In the genomic region with DNA sequence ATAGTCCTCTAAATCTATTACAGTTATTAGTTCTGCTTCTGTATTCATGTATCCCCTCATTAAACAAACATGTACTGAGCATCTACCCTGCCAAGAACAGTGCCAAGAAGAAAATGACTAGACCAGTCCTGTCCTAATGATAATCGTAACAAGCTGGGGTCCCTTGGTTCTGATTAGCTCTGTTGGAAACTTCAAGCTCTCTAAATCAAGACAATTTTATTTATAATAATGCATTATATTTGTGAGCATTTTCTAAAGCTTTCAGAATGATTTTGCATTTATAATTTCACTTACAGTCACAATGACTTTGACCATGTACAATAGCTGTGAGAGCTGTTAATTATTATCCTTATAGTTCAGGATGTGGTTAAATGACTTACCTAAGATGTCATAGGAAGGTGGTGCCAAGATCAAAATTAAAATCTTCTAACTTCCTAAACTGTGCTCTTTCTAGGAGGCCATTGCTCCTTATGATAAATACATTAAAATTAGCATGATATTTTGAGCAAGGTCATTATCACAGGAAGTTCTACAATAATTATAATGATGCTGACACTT, we compare ENCODE assay signal across 14 cellular contexts.
DNase-seq lines count a peak whose midpoint lies in the region; ATAC-seq and TF ChIP-seq lines count a peak whose summit lies in the region.
"Had no signal": no experiment of that assay in that cellular context is flagged by ENCODE, and none has a peak within 500 bp of the region (broad histone marks: within the 10 kb centered on the region; RNA-seq: fewer than 3 reads in every experiment).

No MANE protein-coding gene starts in this region.

- CTCF ChIA-PET in activated CD8-positive, alpha-beta T cell treated with anti-CD3 and anti-CD28 coated beads for 36 hours (lab: Charles Lee), result interaction anchor here (1.3 to 3.3 kb wide), 3 partner anchors 10 to 346 kb away, joined by 4 to 9 read pairs (median 6); no protein-coding TSS in a partner anchor
- CTCF ChIA-PET in T-cell (lab: Charles Lee), result interaction anchor here in 1 of 2 donors (0.8 to 3.0 kb wide), 3 partner anchors 9 to 340 kb away, joined by 3 to 13 read pairs (median 3); no protein-coding TSS in a partner anchor

- H3K27me3 ChIP-seq in RWPE2 (ENCODE audit: insufficient read depth, poor library complexity, severe bottlenecking), result no peaks in the 10 kb centered on the region

- no peak overlapping the region for H3K4me3 ChIP-seq in RWPE2 (ENCODE audit: severe bottlenecking)
- H3K4me3 ChIP-seq: skin epidermis had no signal

- intact Hi-C loops in activated CD8-positive, alpha-beta T cell treated with anti-CD3 and anti-CD28 coated beads for 36 hours (cut with micrococcal nuclease), result no loop called here

- no peak overlapping the region for H3K4me3 Mint-ChIP-seq in activated CD8-positive, alpha-beta T cell treated with anti-CD3 and anti-CD28 coated beads for 36 hours
- no peak overlapping the region for H3K4me3 Mint-ChIP-seq in T-cell
- H3K4me3 Mint-ChIP-seq: brain, natural killer cell, T-helper 17 cell had no signal

- peak overlapping the region; percentile 94 for H3K27ac ChIP-seq in RWPE2 (ENCODE audit: poor library complexity, severe bottlenecking)
- H3K27ac ChIP-seq: skin epidermis had no signal

- H3K4me1 ChIP-seq in RWPE2 (ENCODE audit: insufficient read depth, poor library complexity, severe bottlenecking), result peaks cover 41% of the 10 kb centered on the region

- TF ChIP-seq CTCF in RWPE2 (IDR thresholded peaks at IDR 0.05; ENCODE audit: poor library complexity, severe bottlenecking), result no peak
- no peak for TF ChIP-seq CTCF in activated CD8-positive, alpha-beta T cell treated with anti-CD3 and anti-CD28 coated beads for 36 hours (IDR thresholded peaks at IDR 0.05)

- H3K9me3 Mint-ChIP-seq in activated CD8-positive, alpha-beta T cell treated with anti-CD3 and anti-CD28 coated beads for 36 hours, result no peaks in the 10 kb centered on the region
- peaks cover 0 to 7% (median 0%) of the 10 kb centered on the region in 3 donors for H3K9me3 Mint-ChIP-seq in T-cell
- H3K9me3 Mint-ChIP-seq: brain, natural killer cell had no signal

- H3K36me3 ChIP-seq in RWPE2 (ENCODE audit: low read depth), result no peaks in the 10 kb centered on the region

- no peaks in the 10 kb centered on the region for H3K36me3 Mint-ChIP-seq in activated CD8-positive, alpha-beta T cell treated with anti-CD3 and anti-CD28 coated beads for 36 hours (ENCODE audit: low read depth)
- H3K36me3 Mint-ChIP-seq in T-cell, result no peaks in the 10 kb centered on the region
- H3K36me3 Mint-ChIP-seq: brain, natural killer cell had no signal

- ATAC-seq in GM18505 (IDR thresholded peaks at IDR 0.05; ENCODE audit: unreplicated experiment) (peak; percentile 88), GM21390 (IDR thresholded peaks at IDR 0.05; ENCODE audit: unreplicated experiment) (peak; percentile 72), HG03095 (IDR thresholded peaks at IDR 0.05; ENCODE audit: unreplicated experiment) (peak; percentile 56), RWPE2 (ENCODE audit: low read depth) (no peak), T-cell (replicated peaks in 1 of 4) (no peak)
- ATAC-seq in activated CD8-positive, alpha-beta T cell treated with anti-CD3 and anti-CD28 coated beads for 36 hours, result no peak
- ATAC-seq: esophagus mucosa, natural killer cell, T-helper 17 cell had no signal

- H3K27ac Mint-ChIP-seq in activated CD8-positive, alpha-beta T cell treated with anti-CD3 and anti-CD28 coated beads for 36 hours, result no peak overlapping the region
- no peak overlapping the region for H3K27ac Mint-ChIP-seq in T-cell
- H3K27ac Mint-ChIP-seq: brain, natural killer cell, T-helper 17 cell had no signal

- TF ChIP-seq POLR2A in GM18505 (IDR thresholded peaks at IDR 0.05; ENCODE audit: borderline replicate concordance, extremely low read depth, insufficient read depth, insufficient read length), result no peak

- peaks cover 2% of the 10 kb centered on the region for H3K4me1 Mint-ChIP-seq in activated CD8-positive, alpha-beta T cell treated with anti-CD3 and anti-CD28 coated beads for 36 hours (ENCODE audit: low read depth)
- peaks cover 0 to 14% (median 10%) of the 10 kb centered on the region in 3 donors for H3K4me1 Mint-ChIP-seq in T-cell
- H3K4me1 Mint-ChIP-seq: natural killer cell, T-helper 17 cell had no signal

- H3K9me3 ChIP-seq in RWPE2 (ENCODE audit: severe bottlenecking), result no peaks in the 10 kb centered on the region

- no peaks in the 10 kb centered on the region for H3K27me3 Mint-ChIP-seq in activated CD8-positive, alpha-beta T cell treated with anti-CD3 and anti-CD28 coated beads for 36 hours
- H3K27me3 Mint-ChIP-seq in T-cell, result no peaks in the 10 kb centered on the region

- DNase-seq in RWPE2 (ENCODE audit: low spot score) (no peak), T-cell (no peak), MV-4-11 (lab: John Stamatoyannopoulos, UW) (no peak)
- DNase-seq in activated CD8-positive, alpha-beta T cell treated with anti-CD3 and anti-CD28 coated beads for 36 hours, result no peak
- no peak for DNase-seq in stimulated activated CD8-positive, alpha-beta memory T cell treated with anti-CD3 and anti-CD28 coated beads, Interleukin-4, amount 100 ng/mL, for 48 hours
- DNase-seq: activated CD8-positive, alpha-beta memory T cell treated with anti-CD3 and anti-CD28 coated beads, Interleukin-2, amount 50 U/mL, for 48 hours; natural killer cell; T-helper 17 cell had no signal

- POLR2A ChIA-PET in activated CD8-positive, alpha-beta T cell treated with anti-CD3 and anti-CD28 coated beads for 36 hours (lab: Charles Lee), result no interaction called here
- POLR2A ChIA-PET in T-cell (lab: Charles Lee), result no interaction called here

Comparison
In these comparisons a context has a peak if more than half of its experiments do, and no peak if none do; other contexts are left out.
1. ATAC-seq: peak in GM18505 (single experiment), GM21390 (single experiment) and HG03095 (single experiment); none in RWPE2 (single experiment), activated CD8-positive, alpha-beta T cell treated with anti-CD3 and anti-CD28 coated beads for 36 hours (single experiment) and T-cell (0 of 4).